Comparison of ENCODE assay signal across 9 cellular contexts in the genomic region with DNA sequence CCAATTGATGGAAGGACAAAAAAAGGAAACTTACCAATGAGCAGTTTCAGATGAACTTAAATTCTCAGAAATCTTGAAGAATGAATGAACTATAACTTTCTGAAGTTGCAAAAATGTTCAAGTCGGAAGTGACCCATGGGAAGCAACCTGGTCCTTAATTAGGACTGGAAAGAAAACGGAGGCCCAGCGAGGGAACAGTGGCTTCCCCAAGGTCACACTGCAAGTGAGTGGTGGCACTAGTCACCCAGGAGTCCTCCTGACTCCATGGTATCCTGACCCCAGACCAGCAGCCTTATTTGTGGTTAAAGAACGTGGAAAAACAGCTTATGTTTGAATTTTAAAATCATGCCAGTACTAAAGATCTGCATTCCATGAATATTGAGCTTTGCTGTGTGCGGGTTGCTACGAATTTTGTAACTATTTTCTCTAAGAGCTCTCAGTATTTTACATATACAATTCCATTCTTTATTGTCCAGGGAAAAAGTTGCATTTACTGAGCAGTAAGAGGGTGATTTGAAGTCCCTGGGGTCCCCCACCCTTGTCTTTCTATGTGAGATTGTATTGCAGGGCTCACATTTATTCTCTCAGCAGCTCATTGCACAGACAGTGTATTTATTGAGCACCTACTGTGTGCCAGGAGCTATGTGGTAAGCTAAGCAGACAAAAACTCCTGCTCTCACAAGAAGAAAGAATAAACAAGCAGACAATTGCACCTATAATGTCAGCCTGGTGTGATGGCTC.
DNase-seq lines count a peak whose midpoint lies in the region; ATAC-seq and TF ChIP-seq lines count a peak whose summit lies in the region.
"Had no signal": no experiment of that assay in that cellular context is flagged by ENCODE, and none has a peak within 500 bp of the region (broad histone marks: within the 10 kb centered on the region; RNA-seq: fewer than 3 reads in every experiment).

No MANE protein-coding gene starts in this region.

- no peaks in the 10 kb centered on the region; the same call in 1 of the 2 replicates for H3K27me3 Mint-ChIP-seq in WTC11 (ENCODE audit: low read depth)
- H3K27me3 Mint-ChIP-seq in endothelial cell (ENCODE audit: unreplicated experiment): no peaks in the 10 kb centered on the region

- H3K4me3 Mint-ChIP-seq in WTC11 (no peak overlapping the region), endothelial cell (ENCODE audit: unreplicated experiment) (no peak overlapping the region)

- intact Hi-C loops in heart left ventricle (cut with DNase I): loop anchor here in 2 of 10 donors (5.0 kb wide), 1 partner anchor 95 kb away; a partner anchor contains a TSS

- 66 to 79% (median 72%) methylated on average over 6 of the region's 6 CpGs for WGBS in heart left ventricle, 4 donors

- peaks cover 0 to 53% (median 16%) of the 10 kb centered on the region in 12 donors for H3K4me1 ChIP-seq in heart left ventricle
- H3K4me1 ChIP-seq in thoracic aorta (ENCODE audit: control insufficient read depth in 1 of 2, low read depth in 2 of 2): peaks cover 18 to 27% of the 10 kb centered on the region in 2 donors

- ATAC-seq in WTC11 (no peak), heart left ventricle (peak in 1 of 4 donors; percentile 29), thoracic aorta (ENCODE audit: insufficient number of reproducible peaks, low FRiP score, low read depth) (no peak)

- no peak for TF ChIP-seq POLR2A in heart left ventricle (IDR thresholded peaks at IDR 0.05)

- CTCF ChIA-PET in WTC11 (lab: Charles Lee): no interaction called here

- TF ChIP-seq CTCF in WTC11 (IDR thresholded peaks at IDR 0.05): no peak
- TF ChIP-seq CTCF in heart left ventricle (IDR thresholded peaks at IDR 0.05): no peak
- no peak for TF ChIP-seq CTCF in thoracic aorta (IDR thresholded peaks at IDR 0.05)
- TF ChIP-seq CTCF in endothelial cell (IDR thresholded peaks at IDR 0.05; ENCODE audit: unreplicated experiment): no peak

- no peaks in the 10 kb centered on the region for H3K9me3 ChIP-seq in heart left ventricle
- no peaks in the 10 kb centered on the region for H3K9me3 ChIP-seq in thoracic aorta

- DNase-seq in activated naive CD4-positive, alpha-beta T cell treated with Interleukin-2 at 50 U/mL for 16 hours: peak; percentile 14
- DNase-seq in activated naive CD4-positive, alpha-beta T cell treated with anti-CD3 and anti-CD28 coated beads, Interleukin-2, amount 50 U/mL, for 16 hours: no peak
- DNase-seq in WTC11 (ENCODE audit: low spot score) (no peak), heart left ventricle (no peak), thoracic aorta (ENCODE audit: low spot score) (no peak), NCI-H2081 treated with DMSO at 0.1 percent for 48 hours (lab: John Stamatoyannopoulos, UW) (no peak), glomerular visceral epithelial cell (ENCODE audit: extremely low spot score) (no peak), endothelial cell (ENCODE audit: low spot score) (no peak)
- DNase-seq: NCI-H1694 had no signal

- H3K27ac Mint-ChIP-seq in WTC11 (peak overlapping the region; percentile 54; the same call in 1 of the 2 replicates), endothelial cell (ENCODE audit: unreplicated experiment) (no peak overlapping the region)

- POLR2A ChIA-PET in WTC11 (lab: Charles Lee): no interaction called here

- H3K36me3 ChIP-seq in heart left ventricle: no peaks in the 10 kb centered on the region
- no peaks in the 10 kb centered on the region for H3K36me3 ChIP-seq in thoracic aorta

- H3K27ac ChIP-seq in heart left ventricle (peak overlapping the region in 9 of 12 donors; percentile 50 to 91 (median 79)), thoracic aorta (peak overlapping the region in 1 of 2 donors; percentile 78)

- peaks cover 5% of the 10 kb centered on the region for H3K9me3 Mint-ChIP-seq in WTC11
- H3K9me3 Mint-ChIP-seq in endothelial cell (ENCODE audit: unreplicated experiment): no peaks in the 10 kb centered on the region

- H3K27me3 ChIP-seq in heart left ventricle (no peaks in the 10 kb centered on the region), thoracic aorta (replicated peaks; ENCODE audit: insufficient read depth) (no peaks in the 10 kb centered on the region)

- H3K36me3 Mint-ChIP-seq in WTC11 (no peaks in the 10 kb centered on the region), endothelial cell (ENCODE audit: low read depth, unreplicated experiment) (no peaks in the 10 kb centered on the region)

- H3K4me3 ChIP-seq in heart left ventricle (peak overlapping the region in 4 of 12 donors; percentile 13 to 35 (median 22)), thoracic aorta (peak overlapping the region; percentile 17)

- peaks cover 33% of the 10 kb centered on the region for H3K4me1 Mint-ChIP-seq in WTC11
- H3K4me1 Mint-ChIP-seq in endothelial cell (ENCODE audit: unreplicated experiment): peaks cover 23% of the 10 kb centered on the region

TF ChIP-seq in WTC11, 78 proteins besides CTCF, POLR2A, EP300 and RAD21:
- no peak for TF ChIP-seq ZBTB21 (CRISPR knock-in tag; IDR thresholded peaks at IDR 0.05; ENCODE audit: borderline replicate concordance)
- no peak for TF ChIP-seq NFATC4 (CRISPR knock-in tag; IDR thresholded peaks at IDR 0.05)
- TF ChIP-seq PRRX2 (CRISPR knock-in tag; IDR thresholded peaks at IDR 0.05): no peak
- no peak for TF ChIP-seq RORB (CRISPR knock-in tag; IDR thresholded peaks at IDR 0.05)
- TF ChIP-seq FOXJ3 (CRISPR knock-in tag; IDR thresholded peaks at IDR 0.05; ENCODE audit: borderline replicate concordance): no peak
- TF ChIP-seq, protein P1, sequence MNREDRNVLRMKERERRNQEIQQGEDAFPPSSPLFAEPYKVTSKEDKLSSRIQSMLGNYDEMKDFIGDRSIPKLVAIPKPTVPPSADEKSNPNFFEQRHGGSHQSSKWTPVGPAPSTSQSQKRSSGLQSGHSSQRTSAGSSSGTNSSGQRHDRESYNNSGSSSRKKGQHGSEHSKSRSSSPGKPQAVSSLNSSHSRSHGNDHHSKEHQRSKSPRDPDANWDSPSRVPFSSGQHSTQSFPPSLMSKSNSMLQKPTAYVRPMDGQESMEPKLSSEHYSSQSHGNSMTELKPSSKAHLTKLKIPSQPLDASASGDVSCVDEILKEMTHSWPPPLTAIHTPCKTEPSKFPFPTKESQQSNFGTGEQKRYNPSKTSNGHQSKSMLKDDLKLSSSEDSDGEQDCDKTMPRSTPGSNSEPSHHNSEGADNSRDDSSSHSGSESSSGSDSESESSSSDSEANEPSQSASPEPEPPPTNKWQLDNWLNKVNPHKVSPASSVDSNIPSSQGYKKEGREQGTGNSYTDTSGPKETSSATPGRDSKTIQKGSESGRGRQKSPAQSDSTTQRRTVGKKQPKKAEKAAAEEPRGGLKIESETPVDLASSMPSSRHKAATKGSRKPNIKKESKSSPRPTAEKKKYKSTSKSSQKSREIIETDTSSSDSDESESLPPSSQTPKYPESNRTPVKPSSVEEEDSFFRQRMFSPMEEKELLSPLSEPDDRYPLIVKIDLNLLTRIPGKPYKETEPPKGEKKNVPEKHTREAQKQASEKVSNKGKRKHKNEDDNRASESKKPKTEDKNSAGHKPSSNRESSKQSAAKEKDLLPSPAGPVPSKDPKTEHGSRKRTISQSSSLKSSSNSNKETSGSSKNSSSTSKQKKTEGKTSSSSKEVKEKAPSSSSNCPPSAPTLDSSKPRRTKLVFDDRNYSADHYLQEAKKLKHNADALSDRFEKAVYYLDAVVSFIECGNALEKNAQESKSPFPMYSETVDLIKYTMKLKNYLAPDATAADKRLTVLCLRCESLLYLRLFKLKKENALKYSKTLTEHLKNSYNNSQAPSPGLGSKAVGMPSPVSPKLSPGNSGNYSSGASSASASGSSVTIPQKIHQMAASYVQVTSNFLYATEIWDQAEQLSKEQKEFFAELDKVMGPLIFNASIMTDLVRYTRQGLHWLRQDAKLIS (CRISPR knock-in tag; IDR thresholded peaks at IDR 0.05; ENCODE audit: borderline replicate concordance): no peak
- no peak for TF ChIP-seq FOXP1 (CRISPR knock-in tag; IDR thresholded peaks at IDR 0.05; ENCODE audit: borderline replicate concordance)
